ENCODE assay signal across 1 cellular context in the genomic region with DNA sequence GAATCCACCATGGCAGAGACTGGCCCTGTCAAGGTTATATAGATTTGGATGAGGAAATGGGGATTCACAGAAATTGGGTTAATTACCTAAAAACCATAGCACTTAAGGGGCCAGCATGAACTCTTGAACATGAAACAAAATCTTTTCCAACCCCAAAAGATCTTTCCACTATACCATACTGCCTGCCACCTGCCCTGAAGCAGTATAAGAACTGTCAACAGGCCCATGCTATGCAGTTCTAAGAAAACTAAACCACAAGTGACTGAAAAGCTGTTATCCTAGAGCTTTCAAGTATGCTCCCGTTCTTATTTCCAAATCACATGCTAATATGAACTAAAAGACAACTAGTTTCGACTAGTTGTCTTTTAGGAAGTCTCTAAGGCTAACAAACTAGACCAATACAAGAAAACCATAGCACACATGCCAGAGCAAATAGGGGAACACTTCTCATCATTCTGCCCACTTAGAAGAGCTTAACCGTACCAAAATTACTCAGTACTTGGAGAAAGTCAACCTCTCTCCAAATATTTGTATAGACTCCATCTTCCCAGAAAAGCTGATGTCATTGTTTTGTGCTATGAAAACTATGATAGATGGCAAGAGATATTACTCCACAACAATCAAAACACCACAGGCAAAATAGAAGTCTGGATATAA.
TF ChIP-seq lines count a peak whose summit lies in the region.

No MANE protein-coding gene starts in this region.

TF ChIP-seq in IMR-90, 13 proteins besides CTCF, POLR2A, EP300 and RAD21:
- TF ChIP-seq MAZ (IDR thresholded peaks at IDR 0.05; ENCODE audit: borderline replicate concordance, low read depth, low read length) (no peak), CHD1 (IDR thresholded peaks at IDR 0.05; ENCODE audit: low read depth, low read length) (no peak), SMC3 (IDR thresholded peaks at IDR 0.05; ENCODE audit: low read depth, low read length) (no peak), CEBPB (IDR thresholded peaks at IDR 0.05; ENCODE audit: low read depth, low read length) (no peak), MXI1 (IDR thresholded peaks at IDR 0.05; ENCODE audit: borderline replicate concordance, low read depth, low read length) (no peak), MAFK (IDR thresholded peaks at IDR 0.05; ENCODE audit: low read depth, low read length) (no peak), RFX5 (IDR thresholded peaks at IDR 0.05; ENCODE audit: low read depth, low read length) (no peak), NFE2L2 (IDR thresholded peaks at IDR 0.05; ENCODE audit: low read depth, low read length) (no peak), FOS (IDR thresholded peaks at IDR 0.05; ENCODE audit: low read depth, low read length) (no peak), BHLHE40 (IDR thresholded peaks at IDR 0.05; ENCODE audit: low read depth, low read length) (no peak), RCOR1 (IDR thresholded peaks at IDR 0.05; ENCODE audit: insufficient replicate concordance, low read length) (no peak)
- TF ChIP-seq, protein P1, sequence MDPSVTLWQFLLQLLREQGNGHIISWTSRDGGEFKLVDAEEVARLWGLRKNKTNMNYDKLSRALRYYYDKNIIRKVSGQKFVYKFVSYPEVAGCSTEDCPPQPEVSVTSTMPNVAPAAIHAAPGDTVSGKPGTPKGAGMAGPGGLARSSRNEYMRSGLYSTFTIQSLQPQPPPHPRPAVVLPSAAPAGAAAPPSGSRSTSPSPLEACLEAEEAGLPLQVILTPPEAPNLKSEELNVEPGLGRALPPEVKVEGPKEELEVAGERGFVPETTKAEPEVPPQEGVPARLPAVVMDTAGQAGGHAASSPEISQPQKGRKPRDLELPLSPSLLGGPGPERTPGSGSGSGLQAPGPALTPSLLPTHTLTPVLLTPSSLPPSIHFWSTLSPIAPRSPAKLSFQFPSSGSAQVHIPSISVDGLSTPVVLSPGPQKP (IDR thresholded peaks at IDR 0.05; ENCODE audit: borderline replicate concordance, low read depth, low read length) = no peak
- TF ChIP-seq, protein P2, sequence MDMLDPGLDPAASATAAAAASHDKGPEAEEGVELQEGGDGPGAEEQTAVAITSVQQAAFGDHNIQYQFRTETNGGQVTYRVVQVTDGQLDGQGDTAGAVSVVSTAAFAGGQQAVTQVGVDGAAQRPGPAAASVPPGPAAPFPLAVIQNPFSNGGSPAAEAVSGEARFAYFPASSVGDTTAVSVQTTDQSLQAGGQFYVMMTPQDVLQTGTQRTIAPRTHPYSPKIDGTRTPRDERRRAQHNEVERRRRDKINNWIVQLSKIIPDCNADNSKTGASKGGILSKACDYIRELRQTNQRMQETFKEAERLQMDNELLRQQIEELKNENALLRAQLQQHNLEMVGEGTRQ (IDR thresholded peaks at IDR 0.05; ENCODE audit: low read depth, low read length) = no peak
